In the genomic region with DNA sequence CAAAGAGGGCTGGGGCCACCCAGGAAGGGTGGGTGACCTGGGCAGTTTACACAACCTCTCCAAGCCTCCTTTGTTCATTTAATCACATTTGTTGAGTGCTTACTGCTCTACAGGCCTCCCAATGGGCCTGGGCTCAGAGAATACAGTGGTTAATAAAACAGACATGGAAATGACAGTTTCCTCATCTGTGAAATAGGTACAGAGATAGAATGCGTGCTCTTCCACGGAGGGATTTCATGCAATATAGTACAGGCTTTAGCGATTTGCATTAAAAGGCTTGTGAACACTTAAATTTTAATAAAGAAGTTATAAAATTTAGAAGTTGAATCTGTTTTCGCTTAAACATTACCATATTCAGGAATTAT, we compare ENCODE assay signal across 9 cellular contexts. TPM values are rescaled to one million over a fixed set of nuclear protein-coding genes. Genes with fewer than 3 reads are reported as not detected.
DNase-seq lines count a peak whose midpoint lies in the region; ATAC-seq, FAIRE-seq and TF ChIP-seq lines count a peak whose summit lies in the region.
"Had no signal": no experiment of that assay in that cellular context is flagged by ENCODE, and none has a peak within 500 bp of the region (broad histone marks: within the 10 kb centered on the region; RNA-seq: fewer than 3 reads in every experiment).

No MANE protein-coding gene starts in this region.

- no TSS peak for BruUV-seq in HCT116 (replicated peaks; lab: Mats Ljungman, UMichigan)

- H3K4me3 ChIP-seq in A549, result peak overlapping the region; percentile 59; the same call in 2 of the 3 replicates
- peak overlapping the region; percentile 81 to 82 for H3K4me3 ChIP-seq in HCT116 (replicated peaks in 1 of 2; ENCODE audit: low read depth in 1 of 2, low read length in 2 of 2)
- H3K4me3 ChIP-seq in bronchial epithelial cell (ENCODE audit: low read depth, low read length), result peak overlapping the region; percentile 85
- H3K4me3 ChIP-seq in muscle layer of duodenum (ENCODE audit: low read depth in 1 of 2, low read length in 2 of 2), result peak overlapping the region; percentile 77 to 89

- H2AFZ ChIP-seq in HCT116 (ENCODE audit: low read depth, low read length, poor library complexity, severe bottlenecking), result peak overlapping the region; percentile 98

- H3K79me2 ChIP-seq in HCT116 (ENCODE audit: insufficient read depth, low read length), result peaks cover 19% of the 10 kb centered on the region

- TF ChIP-seq RAD21 in A549 (conservative IDR thresholded peaks at IDR 0.05 in 1 of 2, IDR thresholded peaks at IDR 0.05 in 1 of 2) (no peak), HCT116 (IDR thresholded peaks at IDR 0.05; ENCODE audit: low read depth) (no peak)

- peaks cover 7% of the 10 kb centered on the region for H3K4me1 ChIP-seq in A549
- H3K4me1 ChIP-seq in HCT116 (ENCODE audit: control insufficient read depth in 1 of 2, insufficient read depth in 2 of 2, low read length in 2 of 2), result peaks cover 19 to 34% of the 10 kb centered on the region in 2 experiments
- H3K4me1 ChIP-seq in muscle layer of duodenum (ENCODE audit: control insufficient read depth in 1 of 2, insufficient read depth in 2 of 2, low read length in 2 of 2), result peaks cover 0 to 20% of the 10 kb centered on the region in 2 donors

- no peak for TF ChIP-seq CTCF in A549 (IDR thresholded peaks at IDR 0.05)
- no peak for TF ChIP-seq CTCF in HCT116 (IDR thresholded peaks at IDR 0.05 in 2 of 3, conservative IDR thresholded peaks at IDR 0.05 in 1 of 3; ENCODE audit: borderline replicate concordance in 1 of 3, insufficient read depth in 1 of 3, low read depth in 2 of 3, low read length in 2 of 3)
- TF ChIP-seq CTCF in bronchial epithelial cell (IDR thresholded peaks at IDR 0.05; ENCODE audit: insufficient read depth, low read length, severe bottlenecking), result no peak
- no peak for TF ChIP-seq CTCF in GM20000 (IDR thresholded peaks at IDR 0.05; ENCODE audit: extremely low read depth, missing control alignments)

- ATAC-seq in A549, result no peak
- no peak for ATAC-seq in HCT116
- no peak for ATAC-seq in HG03280 (IDR thresholded peaks at IDR 0.05; ENCODE audit: unreplicated experiment)

- no peak for TF ChIP-seq POLR2A in A549 (IDR thresholded peaks at IDR 0.05; ENCODE audit: low read length)
- TF ChIP-seq POLR2A in HCT116 (IDR thresholded peaks at IDR 0.05; ENCODE audit: borderline replicate concordance, extremely low read depth, insufficient read depth, insufficient read length), result no peak

- CTCF ChIA-PET in A549 (lab: Yijun Ruan, JAX), result interaction anchor here (1.8 kb wide), 1 partner anchor 11 kb away, joined by 5 read pairs; no protein-coding TSS in a partner anchor
- CTCF ChIA-PET in HCT116 (lab: Charles Lee), result no interaction called here

- H3K27ac ChIP-seq in A549 (peak overlapping the region; percentile 87 to 93), HCT116 (ENCODE audit: low read depth, low read length) (peak overlapping the region; percentile 92), muscle layer of duodenum (ENCODE audit: low read length) (peak overlapping the region; percentile 75)

- H3K9me2 ChIP-seq in HCT116 (ENCODE audit: insufficient read depth), result no peaks in the 10 kb centered on the region

- H3K36me3 ChIP-seq in HCT116 (ENCODE audit: control insufficient read depth in 1 of 2, insufficient read depth in 2 of 2, low read length in 2 of 2) (peaks cover 3 to 6% of the 10 kb centered on the region in 2 experiments; a peak in 2 of 4 replicates), bronchial epithelial cell (ENCODE audit: control insufficient read depth, insufficient read depth, low read length) (peaks cover 7% of the 10 kb centered on the region), muscle layer of duodenum (ENCODE audit: control insufficient read depth in 1 of 2, insufficient read depth in 2 of 2, low read length in 2 of 2) (no peaks in the 10 kb centered on the region)

- H4K20me1 ChIP-seq in HCT116 (ENCODE audit: insufficient read depth), result no peaks in the 10 kb centered on the region

- POLR2A ChIA-PET in A549 (lab: Yijun Ruan, JAX), result interaction anchor here (1.7 kb wide), 1 partner anchor 8 kb away, joined by 8 read pairs; no protein-coding TSS in a partner anchor
- POLR2A ChIA-PET in HCT116 (lab: Charles Lee), result no interaction called here

- FAIRE-seq in A549 (lab: Jason Lieb, UNC) (no peak), bronchial epithelial cell (lab: Jason Lieb, UNC) (no peak)
- FAIRE-seq: GM18507 had no signal

- H3K27me3 ChIP-seq in HCT116 (ENCODE audit: insufficient read depth, low read length), result no peaks in the 10 kb centered on the region
- no peaks in the 10 kb centered on the region for H3K27me3 ChIP-seq in bronchial epithelial cell (ENCODE audit: control insufficient read depth, insufficient read depth, low read length)
- H3K27me3 ChIP-seq in muscle layer of duodenum (ENCODE audit: low read depth, low read length), result peaks cover 4% of the 10 kb centered on the region

- intact Hi-C loops in HCT116 (cut with micrococcal nuclease), result no loop called here

- DNase-seq in A549 (ENCODE audit: low read depth in 1 of 2, low spot score in 1 of 2) (no peak), HCT116 (ENCODE audit: low read depth, low spot score) (no peak), bronchial epithelial cell (ENCODE audit: low read depth) (no peak), CD1c-positive myeloid dendritic cell (ENCODE audit: extremely low spot score) (no peak), GM20000 (ENCODE audit: low spot score) (no peak), NCI-H146 (lab: John Stamatoyannopoulos, UW) (no peak)

- peak overlapping the region; percentile 82 for H3K9ac ChIP-seq in HCT116 (ENCODE audit: low read length)

- no peak for TF ChIP-seq EP300 in A549 (IDR thresholded peaks at IDR 0.05)

- H3K9me3 ChIP-seq in A549 (no peaks in the 10 kb centered on the region), HCT116 (ENCODE audit: control insufficient read depth in 1 of 2, insufficient read depth in 1 of 2, low read depth in 1 of 2, low read length in 2 of 2) (no peaks in the 10 kb centered on the region), muscle layer of duodenum (ENCODE audit: control insufficient read depth in 1 of 2, low read length in 2 of 2) (no peaks in the 10 kb centered on the region)

- H3K4me2 ChIP-seq in A549 (peak overlapping the region; percentile 89), HCT116 (ENCODE audit: low read length) (peak overlapping the region; percentile 90)

- RAD21 ChIA-PET in HCT116 (lab: Charles Lee; ENCODE audit: low non-redundant PET in 1 of 2, low total read pairs in 2 of 2, uncharacterized antibody in 2 of 2, unreplicated experiment in 2 of 2), result no interaction called here

- 96% methylated on average over 4 of the region's 4 CpGs for WGBS in A549 (ENCODE audit: missing lambda C conversion rate)

TF ChIP-seq in A549, 52 proteins besides CTCF, POLR2A, EP300 and RAD21:
- TF ChIP-seq CHD2 (IDR thresholded peaks at IDR 0.05; ENCODE audit: low read length, partially characterized antibody), result no peak
- TF ChIP-seq BHLHE40 (IDR thresholded peaks at IDR 0.05; ENCODE audit: low read depth, low read length), result no peak
- TF ChIP-seq HOXB13 (CRISPR knock-in tag; IDR thresholded peaks at IDR 0.05; ENCODE audit: low read depth), result 0 out of 2 replicates have a peak, but pooled peaks have one; percentile 5
TF ChIP-seq in A549: peak in this region for 1.

TF ChIP-seq in HCT116, 20 proteins besides CTCF, POLR2A, EP300 and RAD21 (continues in another document):
- no peak for TF ChIP-seq ZFX (IDR thresholded peaks at IDR 0.05)
- no peak for TF ChIP-seq SP1 (IDR thresholded peaks at IDR 0.05; ENCODE audit: low read depth)
- peak; percentile 1 for TF ChIP-seq ZBTB33 (IDR thresholded peaks at IDR 0.05; ENCODE audit: extremely low read depth, insufficient replicate concordance, low read length)
- no peak for TF ChIP-seq EZH2 (IDR thresholded peaks at IDR 0.05)
- TF ChIP-seq TCF7L2 (IDR thresholded peaks at IDR 0.05; ENCODE audit: borderline replicate concordance, extremely low read depth, insufficient read depth, insufficient read length), result no peak
- no peak for TF ChIP-seq POLR2AphosphoS5 (IDR thresholded peaks at IDR 0.05; ENCODE audit: low read depth, low read length)

RNA-seq across cellular contexts. Expression of gene FERMT1, which starts 0.8 kb away (rescaled TPM):
- polyA plus RNA-seq in A549 (2011; rRNA removed) (19.1 and 22.5 TPM in 2 replicates), A549 (2017; fragmentation: RNase III; extraction: RNeasy Plus Mini Kit Qiagen cat#74134 plus additional on column Dnase treatment) (12.7 to 16.4 TPM (median 13.4 TPM) in 3 replicates)
- 7.8 and 9.7 TPM in 2 replicates for polyA plus RNA-seq in A549 (2012; cell fraction: cytosol; rRNA removed)
- 6.7 and 8.5 TPM in 2 replicates for polyA plus RNA-seq in A549 (2012; cell fraction: nucleus; rRNA removed)
- polyA minus RNA-seq in A549 (2011; rRNA and poly(A)+ RNA removed), result 11.2 and 15.5 TPM in 2 replicates
- total RNA-seq in HCT116 (2021; ENCODE audit: unreplicated experiment) (34.9 TPM), bronchial epithelial cell (26.6 and 60.6 TPM in 2 replicates)
- polyA plus RNA-seq in HCT116 (2012), result 17.0 and 25.4 TPM in 2 replicates

Comparison
In these comparisons a context has a peak if more than half of its experiments do, and no peak if none do; other contexts are left out.
1. Of the 6 proteins assayed by ChIP-seq in both A549 and HCT116: peak only in A549: none; only in HCT116: CEBPB and MAX; in both: none; in neither: 4.